8 cellular contexts compared by ENCODE assay signal in genomic region chr3:4504340-4505261, GRCh38. TPM values are rescaled to one million over a fixed set of nuclear protein-coding genes. Genes with fewer than 3 reads are reported as not detected.
DNase-seq lines count a peak whose midpoint lies in the region; ATAC-seq and TF ChIP-seq lines count a peak whose summit lies in the region.

No MANE protein-coding gene starts in this region.

- H3K4me1 Mint-ChIP-seq in endothelial cell (ENCODE audit: unreplicated experiment): peaks cover 16% of the 10 kb centered on the region

- H3K27ac ChIP-seq in lung (ENCODE audit: low read depth in 1 of 2, low read length in 1 of 2) (peak overlapping the region; percentile 22 to 54), WERI-Rb-1 (no peak overlapping the region)

- H3K4me1 ChIP-seq in lung (ENCODE audit: control insufficient read depth in 2 of 2, insufficient read depth in 2 of 2, low read length in 2 of 2): peaks cover 4 to 6% of the 10 kb centered on the region in 2 donors

- peak; percentile 78 to 87 for ATAC-seq in activated naive CD4-positive, alpha-beta T cell treated with anti-CD3 and anti-CD28 coated beads, Interleukin-2, amount 50 U/mL, for 72 hours
- ATAC-seq in lung (ENCODE audit: insufficient read depth, low FRiP score) (peak; percentile 20), HG02759 (IDR thresholded peaks at IDR 0.05; ENCODE audit: unreplicated experiment) (no peak)

- peak overlapping the region; percentile 87 to 97 for H3K27ac Mint-ChIP-seq in activated naive CD4-positive, alpha-beta T cell treated with anti-CD3 and anti-CD28 coated beads, Interleukin-2, amount 50 U/mL, for 72 hours
- no peak overlapping the region for H3K27ac Mint-ChIP-seq in endothelial cell (ENCODE audit: unreplicated experiment)

- H3K27me3 Mint-ChIP-seq in endothelial cell (ENCODE audit: unreplicated experiment): no peaks in the 10 kb centered on the region

- 17 to 31% methylated on average over 13 to 14 of the region's 14 CpGs for WGBS in lung, 2 donors

- H3K4me3 Mint-ChIP-seq in endothelial cell (ENCODE audit: unreplicated experiment): no peak overlapping the region

- H3K9me3 ChIP-seq in lung (ENCODE audit: control insufficient read depth in 2 of 2, insufficient read depth in 1 of 2, low read length in 1 of 2): no peaks in the 10 kb centered on the region
- H3K9me3 ChIP-seq in WERI-Rb-1 (ENCODE audit: severe bottlenecking): no peaks in the 10 kb centered on the region

- DNase-seq in DMS79 treated with DMSO at 0.1 percent for 48 hours (lab: John Stamatoyannopoulos, UW): peak; percentile 24
- DNase-seq in NCI-H2171 (lab: John Stamatoyannopoulos, UW): peak; percentile 11
- peak in 1 of 2 donors; percentile 23 for DNase-seq in activated naive CD4-positive, alpha-beta T cell treated with anti-CD3 and anti-CD28 coated beads, Interleukin-2, amount 50 U/mL, for 72 hours (ENCODE audit: low spot score in 2 of 2)
- no peak for DNase-seq in lung (ENCODE audit: low spot score)
- DNase-seq in cerebellar nuclear complex (lab: John Stamatoyannopoulos, UW): no peak
- DNase-seq in endothelial cell (ENCODE audit: low spot score): no peak
- DNase-seq in WERI-Rb-1: no peak

- no peaks in the 10 kb centered on the region for H3K36me3 Mint-ChIP-seq in activated naive CD4-positive, alpha-beta T cell treated with anti-CD3 and anti-CD28 coated beads, Interleukin-2, amount 50 U/mL, for 72 hours
- peaks cover 6% of the 10 kb centered on the region for H3K36me3 Mint-ChIP-seq in endothelial cell (ENCODE audit: low read depth, unreplicated experiment)

- no peak for TF ChIP-seq CTCF in lung (IDR thresholded peaks at IDR 0.05; ENCODE audit: control extremely low read depth, extremely low read depth)
- no peak for TF ChIP-seq CTCF in endothelial cell (IDR thresholded peaks at IDR 0.05; ENCODE audit: unreplicated experiment)
- TF ChIP-seq CTCF in WERI-Rb-1 (IDR thresholded peaks at IDR 0.05; ENCODE audit: low read depth, low read length): no peak

- H3K4me3 ChIP-seq in lung (no peak overlapping the region), WERI-Rb-1 (ENCODE audit: low read depth, low read length) (no peak overlapping the region)

- H3K9me3 Mint-ChIP-seq in activated naive CD4-positive, alpha-beta T cell treated with anti-CD3 and anti-CD28 coated beads, Interleukin-2, amount 50 U/mL, for 72 hours: no peaks in the 10 kb centered on the region
- H3K9me3 Mint-ChIP-seq in endothelial cell (ENCODE audit: unreplicated experiment): no peaks in the 10 kb centered on the region

- H3K36me3 ChIP-seq in lung (ENCODE audit: control insufficient read depth in 2 of 2, insufficient read depth in 2 of 2, low read length in 2 of 2) (peaks cover 0 to 2% of the 10 kb centered on the region in 2 donors), WERI-Rb-1 (no peaks in the 10 kb centered on the region)

- H3K27me3 ChIP-seq in lung (ENCODE audit: control insufficient read depth, insufficient read depth) (no peaks in the 10 kb centered on the region), WERI-Rb-1 (ENCODE audit: insufficient read depth, low read depth, severe bottlenecking) (no peaks in the 10 kb centered on the region)

RNA-seq across cellular contexts. Expression of gene ITPR1, which starts 11.5 kb away (rescaled TPM):
- total RNA-seq in activated naive CD4-positive, alpha-beta T cell treated with anti-CD3 and anti-CD28 coated beads, Interleukin-2, amount 50 U/mL, for 72 hours: 10 to 100 TPM; 40.0 to 70.7 TPM
- 100 to 1,000 TPM in 1 of 2 donors, 10 to 100 TPM in 1; 66.5 to 152 TPM for total RNA-seq in lung
- polyA plus RNA-seq in lung: 10 to 100 TPM; 12.4 to 21.8 TPM
- total RNA-seq in endothelial cell (ENCODE audit: unreplicated experiment): 53.1 TPM

RNA-seq across cellular contexts. Expression of gene SUMF1, which starts 37.5 kb away (rescaled TPM):
- 1 to 10 TPM; 4.8 to 6.2 TPM for total RNA-seq in activated naive CD4-positive, alpha-beta T cell treated with anti-CD3 and anti-CD28 coated beads, Interleukin-2, amount 50 U/mL, for 72 hours
- 10 to 100 TPM; 35.4 to 50.0 TPM for total RNA-seq in lung
- 10 to 100 TPM; 11.6 to 27.5 TPM for polyA plus RNA-seq in lung
- total RNA-seq in endothelial cell (ENCODE audit: unreplicated experiment): 17.5 TPM

Comparison
In these comparisons a context has a peak if more than half of its experiments do, and no peak if none do; other contexts are left out.
1. DNase-seq: peak in DMS79 treated with DMSO at 0.1 percent for 48 hours (single experiment) and NCI-H2171 (single experiment); none in lung (single experiment), cerebellar nuclear complex (0 of 2), endothelial cell (single experiment) and WERI-Rb-1 (single experiment).